In genomic region chr3:146088840-146089239, GRCh38 we compare ENCODE assay signal across 23 cellular contexts.
"Had no signal": no experiment of that assay in that cellular context is flagged by ENCODE, and none has a peak within 500 bp of the region (broad histone marks: within the 10 kb centered on the region; RNA-seq: fewer than 3 reads in every experiment).

No MANE protein-coding gene starts in this region.

- H3K9me3 Mint-ChIP-seq: effector memory CD8-positive, alpha-beta T cell; naive thymus-derived CD8-positive, alpha-beta T cell; nephron progenitor cell; stimulated activated naive B cell treated with anti-CD40 and anti-IgM and Interleukin-4, amounts not matched to agents 10 μg/mL and 1 μg/mL and 100 μg/mL, for 72 hours; stimulated activated naive CD8-positive, alpha-beta T cell treated with anti-CD3 and anti-CD28 coated beads, Interleukin-15, Interleukin-2, amounts not matched to agents 100 ng/mL and 50 ng/mL, for 24 hours had no signal

- H3K27me3 ChIP-seq: ovary, sigmoid colon, suprapubic skin, transverse colon had no signal

- H3K36me3 Mint-ChIP-seq: immature natural killer cell; naive thymus-derived CD8-positive, alpha-beta T cell; stimulated activated naive B cell treated with anti-CD40 and anti-IgM and Interleukin-4, amounts not matched to agents 10 μg/mL and 1 μg/mL and 100 μg/mL, for 72 hours had no signal

- H3K36me3 ChIP-seq: lower lobe of right lung, ovary, suprapubic skin had no signal

- H3K27ac Mint-ChIP-seq: effector memory CD8-positive, alpha-beta T cell; immature natural killer cell; naive thymus-derived CD8-positive, alpha-beta T cell; nephron progenitor cell; stimulated activated naive B cell treated with anti-CD40 and anti-IgM and Interleukin-4, amounts not matched to agents 10 μg/mL and 1 μg/mL and 100 μg/mL, for 72 hours; stimulated activated naive CD8-positive, alpha-beta T cell treated with anti-CD3 and anti-CD28 coated beads, Interleukin-15, Interleukin-2, amounts not matched to agents 100 ng/mL and 50 ng/mL, for 24 hours had no signal

- H3K27ac ChIP-seq: lower lobe of right lung, ovary, psoas muscle, sigmoid colon, suprapubic skin, transverse colon had no signal

- FAIRE-seq: keratinocyte had no signal

- H3K9me3 ChIP-seq: lower lobe of right lung, ovary, psoas muscle, sigmoid colon, suprapubic skin, transverse colon had no signal

- ATAC-seq: effector memory CD8-positive, alpha-beta T cell; left ventricle myocardium superior; lower lobe of right lung; naive thymus-derived CD8-positive, alpha-beta T cell; psoas muscle; right cardiac atrium; stimulated activated naive B cell treated with anti-CD40 and anti-IgM and Interleukin-4, amounts not matched to agents 10 μg/mL and 1 μg/mL and 100 μg/mL, for 72 hours had no signal

- H3K4me1 ChIP-seq: lower lobe of right lung, psoas muscle, suprapubic skin had no signal

- H3K4me3 Mint-ChIP-seq: effector memory CD8-positive, alpha-beta T cell; immature natural killer cell; naive thymus-derived CD8-positive, alpha-beta T cell; nephron progenitor cell; stimulated activated naive B cell treated with anti-CD40 and anti-IgM and Interleukin-4, amounts not matched to agents 10 μg/mL and 1 μg/mL and 100 μg/mL, for 72 hours; stimulated activated naive CD8-positive, alpha-beta T cell treated with anti-CD3 and anti-CD28 coated beads, Interleukin-15, Interleukin-2, amounts not matched to agents 100 ng/mL and 50 ng/mL, for 24 hours had no signal

- H3K27me3 Mint-ChIP-seq: effector memory CD8-positive, alpha-beta T cell; stimulated activated naive B cell treated with anti-CD40 and anti-IgM and Interleukin-4, amounts not matched to agents 10 μg/mL and 1 μg/mL and 100 μg/mL, for 72 hours; stimulated activated naive CD8-positive, alpha-beta T cell treated with anti-CD3 and anti-CD28 coated beads, Interleukin-15, Interleukin-2, amounts not matched to agents 100 ng/mL and 50 ng/mL, for 24 hours had no signal

- H3K4me3 ChIP-seq: lower lobe of right lung, ovary, psoas muscle, sigmoid colon, suprapubic skin, transverse colon had no signal

- DNase-seq: cerebellar nuclear complex; cortex of kidney; effector memory CD8-positive, alpha-beta T cell; foreskin melanocyte; hypothalamus; immature natural killer cell; left ventricle myocardium superior; lower lobe of right lung; naive thymus-derived CD8-positive, alpha-beta T cell; nephron progenitor cell; nucleus accumbens; ovary; posterior cingulate gyrus; psoas muscle; right cardiac atrium; sigmoid colon; stimulated activated CD4-positive, alpha-beta T cell treated with anti-CD3 and anti-CD28 coated beads, Interleukin-15, amount 100 ng/mL, for 24 hours; stimulated activated CD4-positive, alpha-beta T cell treated with anti-CD3 and anti-CD28 coated beads, Interleukin-2, amount 100 ng/mL, for 48 hours; stimulated activated naive B cell treated with anti-CD40 and anti-IgM and Interleukin-4, amounts not matched to agents 10 μg/mL and 1 μg/mL and 100 μg/mL, for 72 hours; transverse colon had no signal

- H3K4me1 Mint-ChIP-seq: immature natural killer cell; naive thymus-derived CD8-positive, alpha-beta T cell; nephron progenitor cell; stimulated activated naive B cell treated with anti-CD40 and anti-IgM and Interleukin-4, amounts not matched to agents 10 μg/mL and 1 μg/mL and 100 μg/mL, for 72 hours had no signal
